Comparison of ENCODE assay signal across 1 cellular context in the genomic region with DNA sequence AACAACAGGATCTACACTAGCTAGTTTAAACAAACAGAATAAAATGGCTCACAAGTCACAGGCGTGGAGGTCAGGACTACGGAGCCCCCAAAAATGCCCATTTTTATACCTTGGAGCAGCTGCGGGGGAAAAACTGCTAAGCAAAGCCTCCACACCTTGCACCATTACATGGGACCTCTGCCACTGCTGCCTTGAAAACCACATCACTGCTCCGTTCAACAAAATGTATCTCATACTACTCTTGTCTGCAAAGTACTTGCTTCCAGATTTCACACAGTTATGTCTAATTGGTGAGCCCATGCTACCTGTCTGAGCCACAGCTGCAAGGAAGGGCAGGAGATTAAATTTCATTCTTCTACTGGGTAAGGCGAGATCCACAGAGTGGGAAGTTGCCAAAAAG.
TF ChIP-seq lines count a peak whose summit lies in the region.

No MANE protein-coding gene starts in this region.

TF ChIP-seq in SK-N-SH treated with all-trans-retinoic acid at 6 μM for 48 hours, 23 proteins besides CTCF, POLR2A, EP300 and RAD21 (continued from another document):
- TF ChIP-seq, protein P1, sequence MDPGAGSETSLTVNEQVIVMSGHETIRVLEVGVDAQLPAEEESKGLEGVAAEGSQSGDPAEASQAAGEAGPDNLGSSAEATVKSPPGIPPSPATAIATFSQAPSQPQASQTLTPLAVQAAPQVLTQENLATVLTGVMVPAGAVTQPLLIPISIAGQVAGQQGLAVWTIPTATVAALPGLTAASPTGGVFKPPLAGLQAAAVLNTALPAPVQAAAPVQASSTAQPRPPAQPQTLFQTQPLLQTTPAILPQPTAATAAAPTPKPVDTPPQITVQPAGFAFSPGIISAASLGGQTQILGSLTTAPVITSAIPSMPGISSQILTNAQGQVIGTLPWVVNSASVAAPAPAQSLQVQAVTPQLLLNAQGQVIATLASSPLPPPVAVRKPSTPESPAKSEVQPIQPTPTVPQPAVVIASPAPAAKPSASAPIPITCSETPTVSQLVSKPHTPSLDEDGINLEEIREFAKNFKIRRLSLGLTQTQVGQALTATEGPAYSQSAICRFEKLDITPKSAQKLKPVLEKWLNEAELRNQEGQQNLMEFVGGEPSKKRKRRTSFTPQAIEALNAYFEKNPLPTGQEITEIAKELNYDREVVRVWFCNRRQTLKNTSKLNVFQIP (CRISPR knock-in tag; IDR thresholded peaks at IDR 0.05; ENCODE audit: borderline replicate concordance, low read depth) = no peak
- no peak for TF ChIP-seq ZNF565 (CRISPR knock-in tag; conservative IDR thresholded peaks at IDR 0.05; ENCODE audit: low read depth)
- no peak for TF ChIP-seq ZNF8 (CRISPR knock-in tag; IDR thresholded peaks at IDR 0.05)
- no peak for TF ChIP-seq GLIS3 (CRISPR knock-in tag; IDR thresholded peaks at IDR 0.05)
- TF ChIP-seq ZNF70 (CRISPR knock-in tag; IDR thresholded peaks at IDR 0.05) = no peak
- TF ChIP-seq RARB (CRISPR knock-in tag; IDR thresholded peaks at IDR 0.05) = no peak
